ENCODE assay signal across 1 cellular context in genomic region chr3:29279830-29280229, GRCh38.
TF ChIP-seq lines count a peak whose summit lies in the region.

No MANE protein-coding gene starts in this region.

TF ChIP-seq in GM12878, 131 proteins besides CTCF, POLR2A, EP300 and RAD21 (continued from another document):
- TF ChIP-seq PRDM15 (CRISPR knock-in tag; IDR thresholded peaks at IDR 0.05): no peak
